Comparison of ENCODE assay signal across 33 cellular contexts in the genomic region with DNA sequence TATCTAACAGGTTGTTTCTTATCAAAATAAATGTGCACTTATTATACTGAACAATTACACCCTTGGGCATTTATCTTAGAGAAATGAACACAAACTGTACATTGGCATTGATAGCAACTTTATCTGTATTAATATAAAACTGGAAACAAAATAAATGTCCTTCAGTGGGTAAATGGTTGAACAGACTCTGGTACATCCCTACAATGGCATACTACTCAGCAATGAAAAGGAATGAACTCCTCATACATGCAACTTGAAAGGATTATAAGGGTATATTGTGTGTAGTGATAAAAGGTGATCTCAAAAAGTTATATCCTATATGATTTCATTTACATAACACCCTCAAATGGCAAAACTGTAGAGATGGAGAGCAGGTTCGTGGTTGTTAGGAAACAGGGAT.
"Had no signal": no experiment of that assay in that cellular context is flagged by ENCODE, and none has a peak within 500 bp of the region (broad histone marks: within the 10 kb centered on the region; RNA-seq: fewer than 3 reads in every experiment).

No MANE protein-coding gene starts in this region.

- FAIRE-seq: astrocyte, bronchial epithelial cell, colon had no signal

- ATAC-seq: activated naive CD4-positive, alpha-beta T cell treated with anti-CD3 and anti-CD28 coated beads, Interleukin-2, amount 50 U/mL, for 72 hours; activated naive CD8-positive, alpha-beta T cell treated with anti-CD3 and anti-CD28 coated beads, Interleukin-2, amount 50 U/mL, for 24 hours; activated T-cell treated with anti-CD3 and anti-CD28 coated beads, Interleukin-2, amount 50 U/mL, for 4 hours; activated T-cell treated with anti-CD3 and anti-CD28 coated beads, Interleukin-2, amount 50 U/mL, for 72 hours; activated T-helper 17 cell treated with anti-CD3 and anti-CD28 coated beads, Interleukin-2, amount 50 U/mL, for 72 hours; body of pancreas had no signal

- H3K4me1 ChIP-seq: body of pancreas, breast epithelium had no signal

- H3K9me3 ChIP-seq: adrenal gland, ascending aorta, body of pancreas, breast epithelium had no signal

- DNase-seq: activated effector memory CD4-positive, alpha-beta T cell treated with anti-CD3 and anti-CD28 coated beads, Interleukin-2, amount 50 U/mL, for 16 hours; activated effector memory CD4-positive, alpha-beta T cell treated with Interleukin-2 at 50 U/mL for 16 hours; activated gamma-delta T cell; activated gamma-delta T cell treated with Interleukin-2 at 50 U/mL for 16 hours; activated naive CD4-positive, alpha-beta T cell; activated naive CD4-positive, alpha-beta T cell treated with anti-CD3 and anti-CD28 coated beads for 36 hours; activated naive CD4-positive, alpha-beta T cell treated with anti-CD3 and anti-CD28 coated beads, Interleukin-2, amount 10 ng/mL, durations not matched to agents 7 days and 5 days; activated naive CD4-positive, alpha-beta T cell treated with anti-CD3 and anti-CD28 coated beads, Interleukin-2, amount 50 U/mL, for 16 hours; activated naive CD4-positive, alpha-beta T cell treated with Interleukin-2 at 50 U/mL for 16 hours; activated naive CD8-positive, alpha-beta T cell treated with anti-CD3 and anti-CD28 coated beads for 36 hours; activated naive CD8-positive, alpha-beta T cell treated with anti-CD3 and anti-CD28 coated beads, Interleukin-2, amount 10 ng/mL, durations not matched to agents 7 days and 5 days; activated naive CD8-positive, alpha-beta T cell treated with anti-CD3 and anti-CD28 coated beads, Interleukin-2, amount 50 U/mL, for 24 hours; activated T-cell treated with anti-CD3 and anti-CD28 coated beads, Interleukin-2, amount 50 U/mL, for 4 hours; activated T-cell treated with anti-CD3 and anti-CD28 coated beads, Interleukin-2, amount 50 U/mL, for 48 hours; activated T-cell treated with anti-CD3 and anti-CD28 coated beads, Interleukin-2, amount 50 U/mL, for 72 hours; adrenal gland; amniotic stem cell; amygdala; anterior cingulate cortex; aorta; body of pancreas; brain microvascular endothelial cell; caudate nucleus; central memory CD4-positive, alpha-beta T cell; cerebellar nuclear complex had no signal

- H3K27me3 ChIP-seq: adrenal gland, ascending aorta, body of pancreas, brain microvascular endothelial cell, breast epithelium, cardiac muscle cell had no signal

- H3K27ac ChIP-seq: adrenal gland, ascending aorta, body of pancreas, brain microvascular endothelial cell, breast epithelium, cardiac muscle cell had no signal

- H3K4me3 ChIP-seq: adrenal gland, ascending aorta, body of pancreas, breast epithelium, cardiac muscle cell had no signal

- H3K36me3 ChIP-seq: adrenal gland, ascending aorta, brain microvascular endothelial cell, breast epithelium, cardiac muscle cell had no signal
